Comparison of ENCODE assay signal across 19 cellular contexts in genomic region chr1:199725002-199725401, GRCh38.
A peak's percentile ranks its signal among the peaks of the same experiment; 100 is the strongest.
DNase-seq lines count a peak whose midpoint lies in the region; ATAC-seq and TF ChIP-seq lines count a peak whose summit lies in the region.
"Had no signal": no experiment of that assay in that cellular context is flagged by ENCODE, and none has a peak within 500 bp of the region (broad histone marks: within the 10 kb centered on the region; RNA-seq: fewer than 3 reads in every experiment).

No MANE protein-coding gene starts in this region.

- no peaks in the 10 kb centered on the region for H3K36me3 ChIP-seq in smooth muscle cell (ENCODE audit: low read depth)
- no peaks in the 10 kb centered on the region for H3K36me3 ChIP-seq in esophagus muscularis mucosa

- 74% methylated on average over 2 of the region's 2 CpGs for WGBS in smooth muscle cell (ENCODE audit: low lambda C conversion rate)
- 89% methylated on average over 2 of the region's 2 CpGs for WGBS in esophagus muscularis mucosa

- no peak overlapping the region for H3K4me3 Mint-ChIP-seq in activated naive CD8-positive, alpha-beta T cell treated with anti-CD3 and anti-CD28 coated beads, Interleukin-2, amount 50 U/mL, for 24 hours
- H3K4me3 Mint-ChIP-seq in activated naive CD8-positive, alpha-beta T cell treated with anti-CD3 and anti-CD28 coated beads for 36 hours: no peak overlapping the region
- H3K4me3 Mint-ChIP-seq: CD8-positive, alpha-beta T cell; T-helper 17 cell had no signal

- H3K4me1 Mint-ChIP-seq in activated naive CD8-positive, alpha-beta T cell treated with anti-CD3 and anti-CD28 coated beads, Interleukin-2, amount 50 U/mL, for 24 hours: peaks cover 5% of the 10 kb centered on the region
- H3K4me1 Mint-ChIP-seq in activated naive CD8-positive, alpha-beta T cell treated with anti-CD3 and anti-CD28 coated beads for 36 hours: peaks cover 9% of the 10 kb centered on the region

- no peak overlapping the region for H3K27ac Mint-ChIP-seq in activated naive CD8-positive, alpha-beta T cell treated with anti-CD3 and anti-CD28 coated beads, Interleukin-2, amount 50 U/mL, for 24 hours
- no peak overlapping the region for H3K27ac Mint-ChIP-seq in activated naive CD8-positive, alpha-beta T cell treated with anti-CD3 and anti-CD28 coated beads for 36 hours
- H3K27ac Mint-ChIP-seq: CD8-positive, alpha-beta T cell; T-helper 17 cell had no signal

- peaks cover 18% of the 10 kb centered on the region for H3K27me3 Mint-ChIP-seq in activated naive CD8-positive, alpha-beta T cell treated with anti-CD3 and anti-CD28 coated beads, Interleukin-2, amount 50 U/mL, for 24 hours
- H3K27me3 Mint-ChIP-seq in activated naive CD8-positive, alpha-beta T cell treated with anti-CD3 and anti-CD28 coated beads for 36 hours: peaks cover 36% of the 10 kb centered on the region

- intact Hi-C loops in esophagus muscularis mucosa (cut with DNase I): no loop called here

- no peak overlapping the region for H3K9ac ChIP-seq in smooth muscle cell (ENCODE audit: low read depth)
- H3K9ac ChIP-seq: KMS-11 had no signal

- no peaks in the 10 kb centered on the region for H3K27me3 ChIP-seq in smooth muscle cell (ENCODE audit: low read depth)
- H3K27me3 ChIP-seq in esophagus muscularis mucosa: no peaks in the 10 kb centered on the region

- H3K27ac ChIP-seq in smooth muscle cell (ENCODE audit: low read depth): no peak overlapping the region
- H3K27ac ChIP-seq in esophagus muscularis mucosa (replicated peaks in 1 of 4): no peak overlapping the region
- H3K27ac ChIP-seq: KMS-11 had no signal

- no peaks in the 10 kb centered on the region for H3K9me3 Mint-ChIP-seq in activated naive CD8-positive, alpha-beta T cell treated with anti-CD3 and anti-CD28 coated beads, Interleukin-2, amount 50 U/mL, for 24 hours
- H3K9me3 Mint-ChIP-seq in activated naive CD8-positive, alpha-beta T cell treated with anti-CD3 and anti-CD28 coated beads for 36 hours: no peaks in the 10 kb centered on the region
- H3K9me3 Mint-ChIP-seq: CD8-positive, alpha-beta T cell had no signal

- H3K4me1 ChIP-seq in smooth muscle cell (ENCODE audit: low read depth): no peaks in the 10 kb centered on the region
- peaks cover 0 to 4% (median 0%) of the 10 kb centered on the region in 4 donors for H3K4me1 ChIP-seq in esophagus muscularis mucosa

- H2AFZ ChIP-seq in smooth muscle cell (ENCODE audit: low read depth): no peak overlapping the region

- H3K36me3 Mint-ChIP-seq in activated naive CD8-positive, alpha-beta T cell treated with anti-CD3 and anti-CD28 coated beads, Interleukin-2, amount 50 U/mL, for 24 hours (ENCODE audit: low read depth): no peaks in the 10 kb centered on the region
- H3K36me3 Mint-ChIP-seq in activated naive CD8-positive, alpha-beta T cell treated with anti-CD3 and anti-CD28 coated beads for 36 hours: no peaks in the 10 kb centered on the region
- H3K36me3 Mint-ChIP-seq: CD8-positive, alpha-beta T cell had no signal

- no peaks in the 10 kb centered on the region for H4K20me1 ChIP-seq in smooth muscle cell (ENCODE audit: low read depth)

- no peaks in the 10 kb centered on the region for H3F3A ChIP-seq in smooth muscle cell (ENCODE audit: low read depth)

- no peak for TF ChIP-seq EP300 in esophagus muscularis mucosa (IDR thresholded peaks at IDR 0.05)

- no peak for TF ChIP-seq POLR2A in esophagus muscularis mucosa (IDR thresholded peaks at IDR 0.05; ENCODE audit: low read depth)

- no peak for DNase-seq in activated naive CD8-positive, alpha-beta T cell treated with anti-CD3 and anti-CD28 coated beads, Interleukin-2, amount 50 U/mL, for 24 hours
- DNase-seq in activated naive CD8-positive, alpha-beta T cell treated with anti-CD3 and anti-CD28 coated beads for 36 hours: no peak
- no peak for DNase-seq in stimulated activated naive CD8-positive, alpha-beta T cell treated with anti-CD3 and anti-CD28 coated beads, Interleukin-15, Interleukin-2, amounts not matched to agents 100 U/mL and 50 U/mL, for 24 hours
- DNase-seq in smooth muscle cell (lab: John Stamatoyannopoulos, UW; ENCODE audit: unreplicated experiment) (no peak), esophagus muscularis mucosa (ENCODE audit: extremely low spot score) (no peak), NCI-H2171 (lab: John Stamatoyannopoulos, UW) (no peak)
- DNase-seq: activated CD4-positive, CD25-positive, alpha-beta regulatory T cell treated with anti-CD3 and anti-CD28 coated beads, Interleukin-2, amount 50 U/mL, for 72 hours; activated T-cell treated with anti-CD3 and anti-CD28 coated beads for 4 hours; CD8-positive, alpha-beta T cell; erythroblast; H7; NCI-H1694; NCI-H526; stimulated activated CD4-positive, alpha-beta T cell treated with anti-CD3 and anti-CD28 coated beads, Interleukin-15, amount 100 ng/mL, for 24 hours; T-helper 17 cell had no signal

- H3K4me3 ChIP-seq in smooth muscle cell: no peak overlapping the region
- no peak overlapping the region for H3K4me3 ChIP-seq in esophagus muscularis mucosa
- H3K4me3 ChIP-seq: A549 had no signal

- peak; percentile 63 for ATAC-seq in activated naive CD8-positive, alpha-beta T cell treated with anti-CD3 and anti-CD28 coated beads, Interleukin-2, amount 50 U/mL, for 24 hours
- peak; percentile 72 for ATAC-seq in HG02610 (IDR thresholded peaks at IDR 0.05; ENCODE audit: unreplicated experiment)
- peak; percentile 57 for ATAC-seq in HG03457 (IDR thresholded peaks at IDR 0.05; ENCODE audit: unreplicated experiment)
- peak; percentile 61 for ATAC-seq in stimulated activated naive CD8-positive, alpha-beta T cell treated with anti-CD3 and anti-CD28 coated beads, Interleukin-15, Interleukin-2, amounts not matched to agents 100 U/mL and 50 U/mL, for 24 hours
- ATAC-seq: A549; CD8-positive, alpha-beta T cell; T-helper 17 cell had no signal

- TF ChIP-seq CTCF in smooth muscle cell (IDR thresholded peaks at IDR 0.05; ENCODE audit: borderline replicate concordance, insufficient read depth, poor library complexity, severe bottlenecking): no peak
- TF ChIP-seq CTCF in esophagus muscularis mucosa (IDR thresholded peaks at IDR 0.05): no peak

- H3K4me2 ChIP-seq in smooth muscle cell: no peak overlapping the region
- H3K4me2 ChIP-seq: A549, KMS-11 had no signal

- H3K9me3 ChIP-seq in smooth muscle cell (replicated peaks; ENCODE audit: low read depth): no peaks in the 10 kb centered on the region
- no peaks in the 10 kb centered on the region for H3K9me3 ChIP-seq in esophagus muscularis mucosa
- H3K9me3 ChIP-seq: A549 had no signal

- no peaks in the 10 kb centered on the region for H3K79me2 ChIP-seq in smooth muscle cell (ENCODE audit: low read depth)
